13 cellular contexts compared by ENCODE assay signal in genomic region chr16:2487517-2487842, GRCh38. TPM values are rescaled to one million over a fixed set of nuclear protein-coding genes. Genes with fewer than 3 reads are reported as not detected.
DNase-seq lines count a peak whose midpoint lies in the region; ATAC-seq, FAIRE-seq and TF ChIP-seq lines count a peak whose summit lies in the region.
"Had no signal": no experiment of that assay in that cellular context is flagged by ENCODE, and none has a peak within 500 bp of the region (broad histone marks: within the 10 kb centered on the region; RNA-seq: fewer than 3 reads in every experiment).

No MANE protein-coding gene starts in this region.

- ATAC-seq in Right ventricle myocardium inferior: no peak
- no peak for ATAC-seq in Right ventricle myocardium superior (ENCODE audit: poor library complexity)
- no peak for ATAC-seq in activated naive CD4-positive, alpha-beta T cell treated with anti-CD3 and anti-CD28 coated beads, Interleukin-2, amount 50 U/mL, for 72 hours

- H3K9me3 ChIP-seq in keratinocyte (ENCODE audit: control insufficient read depth, low read depth, low read length) (no peaks in the 10 kb centered on the region), thyroid gland (no peaks in the 10 kb centered on the region), OCI-LY7 (ENCODE audit: low read length) (no peaks in the 10 kb centered on the region)
- H3K9me3 ChIP-seq: MG63 had no signal

- H3K27ac Mint-ChIP-seq in activated naive CD4-positive, alpha-beta T cell treated with anti-CD3 and anti-CD28 coated beads, Interleukin-2, amount 50 U/mL, for 72 hours: peak overlapping the region; percentile 26 to 89

- H4K20me1 ChIP-seq in keratinocyte (ENCODE audit: control insufficient read depth, extremely low read depth, insufficient read depth, low read length) (peaks cover 3% of the 10 kb centered on the region), OCI-LY7 (ENCODE audit: insufficient read depth, low read length) (no peaks in the 10 kb centered on the region)

- BruUV-seq in OCI-LY7 (replicated peaks; lab: Mats Ljungman, UMichigan): no TSS peak

- H3K9ac ChIP-seq in keratinocyte (ENCODE audit: control insufficient read depth, extremely low read depth, insufficient read depth, low read length): no peak overlapping the region
- H3K9ac ChIP-seq: parathyroid adenoma had no signal

- WGBS in thyroid gland, 2 donors: 62 to 75% methylated on average over 5 to 8 of the region's 8 CpGs

- no peaks in the 10 kb centered on the region for H3K36me3 ChIP-seq in keratinocyte (ENCODE audit: control insufficient read depth in 2 of 2, extremely low read depth in 1 of 2, insufficient read depth in 2 of 2, low read length in 2 of 2)
- H3K36me3 ChIP-seq in thyroid gland: no peaks in the 10 kb centered on the region
- peaks cover 20% of the 10 kb centered on the region; the same call in 1 of the 2 replicates for H3K36me3 ChIP-seq in OCI-LY7 (ENCODE audit: insufficient read depth, low read length)
- H3K36me3 ChIP-seq: MG63 had no signal

- intact Hi-C loops in Right ventricle myocardium inferior (cut with DNase I): no loop called here
- intact Hi-C loops in Right ventricle myocardium superior (cut with DNase I): no loop called here
- intact Hi-C loops in thyroid gland (cut with DNase I): no loop called here
- intact Hi-C loops in OCI-LY7 (cut with micrococcal nuclease; ENCODE audit: unreplicated experiment): loop anchor here (5.0 kb wide), 1 partner anchor 150 kb away; no protein-coding TSS in a partner anchor

- dilution Hi-C loops in keratinocyte (cut with MboI; ENCODE audit: extremely low pct_ligation_motif_present, low sequenced_read_pairs): no loop called here

- no peaks in the 10 kb centered on the region for H3K36me3 Mint-ChIP-seq in activated naive CD4-positive, alpha-beta T cell treated with anti-CD3 and anti-CD28 coated beads, Interleukin-2, amount 50 U/mL, for 72 hours

- CTCF ChIA-PET in OCI-LY7 (lab: Charles Lee; ENCODE audit: unreplicated experiment): no interaction called here

- H3K79me2 ChIP-seq in keratinocyte (ENCODE audit: control insufficient read depth, insufficient read depth, low read length) (no peaks in the 10 kb centered on the region), OCI-LY7 (ENCODE audit: insufficient read depth, low read depth, low read length) (no peaks in the 10 kb centered on the region)

- H3K9me1 ChIP-seq in keratinocyte (ENCODE audit: control insufficient read depth, extremely low read depth, insufficient read depth, low read length): no peaks in the 10 kb centered on the region

- peaks cover 3% of the 10 kb centered on the region for H3K4me1 ChIP-seq in keratinocyte (ENCODE audit: control insufficient read depth, extremely low read depth, insufficient read depth, low read length)
- peaks cover 43 to 71% of the 10 kb centered on the region in 2 donors for H3K4me1 ChIP-seq in thyroid gland
- peaks cover 6% of the 10 kb centered on the region for H3K4me1 ChIP-seq in OCI-LY7 (ENCODE audit: insufficient read depth, low read length, poor library complexity, severe bottlenecking)
- H3K4me1 ChIP-seq: parathyroid adenoma had no signal

- TF ChIP-seq CTCF in keratinocyte (optimal IDR thresholded peaks at IDR 0.05 in 1 of 3, IDR thresholded peaks at IDR 0.05 in 1 of 3, conservative IDR thresholded peaks at IDR 0.05 in 1 of 3; ENCODE audit: extremely low read depth in 1 of 3, insufficient read depth in 2 of 3, low read length in 3 of 3): no peak
- TF ChIP-seq CTCF in thyroid gland (IDR thresholded peaks at IDR 0.05): no peak
- TF ChIP-seq CTCF in OCI-LY7 (conservative IDR thresholded peaks at IDR 0.05; ENCODE audit: low read length): no peak; the same call in 1 of the 2 replicates

- FAIRE-seq in keratinocyte (lab: Jason Lieb, UNC): no peak
- FAIRE-seq: endometrium had no signal

- peak overlapping the region; percentile 43 for H3K4me2 ChIP-seq in keratinocyte (ENCODE audit: control insufficient read depth, extremely low read depth, insufficient read depth, low read depth, low read length)
- H3K4me2 ChIP-seq in OCI-LY7 (ENCODE audit: low read length): no peak overlapping the region

- H3K27me3 ChIP-seq in keratinocyte (ENCODE audit: control insufficient read depth, extremely low read depth, insufficient read depth, low read length): no peaks in the 10 kb centered on the region
- H3K27me3 ChIP-seq in thyroid gland: no peaks in the 10 kb centered on the region
- H3K27me3 ChIP-seq: MG63 had no signal

- H3K27ac ChIP-seq in keratinocyte (ENCODE audit: control insufficient read depth, insufficient read depth, low read length) (no peak overlapping the region), thyroid gland (peak overlapping the region; percentile 29 to 71 (median 50)), OCI-LY7 (ENCODE audit: low read depth, low read length, poor library complexity, severe bottlenecking) (no peak overlapping the region)
- H3K27ac ChIP-seq: parathyroid adenoma had no signal

- no peak for TF ChIP-seq POLR2A in thyroid gland (IDR thresholded peaks at IDR 0.05)

- no peaks in the 10 kb centered on the region for H3K9me2 ChIP-seq in OCI-LY7 (ENCODE audit: insufficient read depth, low read length)

- POLR2A ChIA-PET in OCI-LY7 (lab: Charles Lee): interaction anchor here (0.6 kb wide), 1 partner anchor 127 kb away, joined by 6 read pairs; no protein-coding TSS in a partner anchor

- no peaks in the 10 kb centered on the region for H3K9me3 Mint-ChIP-seq in activated naive CD4-positive, alpha-beta T cell treated with anti-CD3 and anti-CD28 coated beads, Interleukin-2, amount 50 U/mL, for 72 hours

- peak; percentile 11 for DNase-seq in Right ventricle myocardium inferior (ENCODE audit: missing footprints)
- DNase-seq in Right ventricle myocardium superior: no peak
- no peak for DNase-seq in activated naive CD4-positive, alpha-beta T cell treated with anti-CD3 and anti-CD28 coated beads, Interleukin-2, amount 50 U/mL, for 72 hours (ENCODE audit: low spot score in 2 of 2)
- no peak for DNase-seq in keratinocyte (ENCODE audit: low read depth, low spot score)
- no peak for DNase-seq in thyroid gland
- no peak for DNase-seq in OCI-LY7 (ENCODE audit: low spot score)
- no peak for DNase-seq in Kasumi-1 (lab: John Stamatoyannopoulos, UW)
- no peak for DNase-seq in stimulated activated naive CD4-positive, alpha-beta T cell (lab: John Stamatoyannopoulos, UW)
- DNase-seq: EL, MG63 had no signal

- H2AFZ ChIP-seq in keratinocyte (ENCODE audit: control insufficient read depth, low read length): peak overlapping the region; percentile 35
- no peak overlapping the region for H2AFZ ChIP-seq in OCI-LY7 (ENCODE audit: low read length)
- H2AFZ ChIP-seq: parathyroid adenoma had no signal

- H3K4me3 ChIP-seq in keratinocyte (ENCODE audit: control insufficient read depth in 2 of 3, extremely low read depth in 1 of 3, insufficient read depth in 2 of 3, low read depth in 1 of 3, low read length in 3 of 3) (no peak overlapping the region), thyroid gland (replicated peaks in 1 of 3) (no peak overlapping the region), OCI-LY7 (ENCODE audit: low read depth, low read length, poor library complexity, severe bottlenecking) (no peak overlapping the region)
- H3K4me3 ChIP-seq: MG63 had no signal

RNA-seq across cellular contexts. Expression of gene TBC1D24, which starts 12.6 kb away (rescaled TPM):
- 14.8 TPM for total RNA-seq in Right ventricle myocardium inferior
- total RNA-seq in Right ventricle myocardium superior: 11.8 TPM
- 10 to 100 TPM in 1 of 2 donors, 1 to 10 TPM in 1; 7.8 to 10.6 TPM for total RNA-seq in activated naive CD4-positive, alpha-beta T cell treated with anti-CD3 and anti-CD28 coated beads, Interleukin-2, amount 50 U/mL, for 72 hours
- 2.4 to 3.6 TPM (median 3.0 TPM) in 3 replicates for polyA plus RNA-seq in keratinocyte
- 0.49 TPM for polyA plus RNA-seq in keratinocyte (2011; ENCODE audit: low read depth)
- polyA plus RNA-seq in keratinocyte (2011; cell fraction: cytosol; rRNA removed): 2.9 and 3.1 TPM in 2 replicates
- 8.8 and 10.1 TPM in 2 replicates for polyA plus RNA-seq in keratinocyte (2011; cell fraction: nucleus; rRNA removed)
- 1.6 and 4.4 TPM in 2 replicates for polyA plus RNA-seq in keratinocyte (2012; ENCODE audit: low replicate concordance)
- 6.2 to 9.5 TPM (median 7.9 TPM) in 3 replicates for polyA minus RNA-seq in keratinocyte
- 9.8 TPM for polyA minus RNA-seq in keratinocyte (2011; cell fraction: cytosol; rRNA and poly(A)+ RNA removed)
- polyA minus RNA-seq in keratinocyte (2011; cell fraction: nucleus; rRNA and poly(A)+ RNA removed): 10.2 and 11.2 TPM in 2 replicates
- total RNA-seq in thyroid gland: 10 to 100 TPM; 15.9 to 32.3 (median 21.8) TPM
- total RNA-seq in OCI-LY7 (2014; rRNA removed; shearing (Covaris generic)): 19.8 and 23.4 TPM in 2 replicates
- 29.9 and 34.7 TPM in 2 replicates for total RNA-seq in OCI-LY7 (2022)

RNA-seq across cellular contexts. Expression of gene NTN3, which starts 16.4 kb away (rescaled TPM):
- total RNA-seq in Right ventricle myocardium inferior (0.19 TPM), Right ventricle myocardium superior (0.19 TPM), thyroid gland (under 1 TPM in 3 of 4 donors, not detected in 1; 0.13 to 0.63 (median 0.56) TPM), OCI-LY7 (2022) (1.5 and 1.7 TPM in 2 replicates)
- total RNA-seq in activated naive CD4-positive, alpha-beta T cell treated with anti-CD3 and anti-CD28 coated beads, Interleukin-2, amount 50 U/mL, for 72 hours: not detected
- polyA plus RNA-seq in keratinocyte: not detected in 3 replicates
- not detected for polyA plus RNA-seq in keratinocyte (2011; ENCODE audit: low read depth)
- 0.03 TPM in 1 of 2 replicates, not detected in the other for polyA plus RNA-seq in keratinocyte (2011; cell fraction: cytosol; rRNA removed)
- polyA plus RNA-seq in keratinocyte (2011; cell fraction: nucleus; rRNA removed): not detected in 2 replicates
- not detected in 2 replicates for polyA plus RNA-seq in keratinocyte (2012; ENCODE audit: low replicate concordance)
- not detected in 3 replicates for polyA minus RNA-seq in keratinocyte
- polyA minus RNA-seq in keratinocyte (2011; cell fraction: cytosol; rRNA and poly(A)+ RNA removed): not detected
- not detected in 2 replicates for polyA minus RNA-seq in keratinocyte (2011; cell fraction: nucleus; rRNA and poly(A)+ RNA removed)
- total RNA-seq in OCI-LY7 (2014; rRNA removed; shearing (Covaris generic)): 2.3 and 4.8 TPM in 2 replicates
- total RNA-seq: activated CD8-positive, alpha-beta memory T cell treated with anti-CD3 and anti-CD28 coated beads for 36 hours had no signal

RNA-seq across cellular contexts. Expression of gene ATP6V0C, which starts 26.3 kb away (rescaled TPM):
- 137 TPM for total RNA-seq in Right ventricle myocardium inferior
- 129 TPM for total RNA-seq in Right ventricle myocardium superior
- 100 to 1,000 TPM in 1 of 2 donors, 10 to 100 TPM in 1; 94.4 to 127 TPM for total RNA-seq in activated naive CD4-positive, alpha-beta T cell treated with anti-CD3 and anti-CD28 coated beads, Interleukin-2, amount 50 U/mL, for 72 hours
- polyA plus RNA-seq in keratinocyte: 10.6 to 109 TPM (median 11.4 TPM) in 3 replicates
- polyA plus RNA-seq in keratinocyte (2011; ENCODE audit: low read depth): 169 TPM
- polyA plus RNA-seq in keratinocyte (2011; cell fraction: cytosol; rRNA removed): 40.0 and 100 TPM in 2 replicates
- polyA plus RNA-seq in keratinocyte (2011; cell fraction: nucleus; rRNA removed): 79.4 and 81.9 TPM in 2 replicates
- polyA plus RNA-seq in keratinocyte (2012; ENCODE audit: low replicate concordance): 218 and 435 TPM in 2 replicates
- 17.6 to 114 TPM (median 20.6 TPM) in 3 replicates for polyA minus RNA-seq in keratinocyte
- polyA minus RNA-seq in keratinocyte (2011; cell fraction: cytosol; rRNA and poly(A)+ RNA removed): 241 TPM
- polyA minus RNA-seq in keratinocyte (2011; cell fraction: nucleus; rRNA and poly(A)+ RNA removed): 36.1 and 43.0 TPM in 2 replicates
- total RNA-seq in thyroid gland: 10 to 100 TPM; 33.1 to 62.1 (median 36.3) TPM
- 15.0 and 16.4 TPM in 2 replicates for total RNA-seq in OCI-LY7 (2014; rRNA removed; shearing (Covaris generic))
- total RNA-seq in OCI-LY7 (2022): 87.4 and 94.3 TPM in 2 replicates

RNA-seq across cellular contexts. Expression of gene TEDC2, which starts 27.6 kb away (rescaled TPM):
- total RNA-seq in Right ventricle myocardium inferior (0.95 TPM), Right ventricle myocardium superior (1.0 TPM), thyroid gland (under 1 TPM in 2 of 4 donors, not detected in 2; 0.83 to 0.96 TPM), OCI-LY7 (2022) (48.0 and 56.0 TPM in 2 replicates)
- total RNA-seq in activated naive CD4-positive, alpha-beta T cell treated with anti-CD3 and anti-CD28 coated beads, Interleukin-2, amount 50 U/mL, for 72 hours: 10 to 100 TPM; 20.9 to 32.3 TPM
- 2.4 to 2.8 TPM (median 2.7 TPM) in 3 replicates for polyA plus RNA-seq in keratinocyte
- not detected for polyA plus RNA-seq in keratinocyte (2011; ENCODE audit: low read depth)
- 0.92 and 1.9 TPM in 2 replicates for polyA plus RNA-seq in keratinocyte (2011; cell fraction: cytosol; rRNA removed)
- polyA plus RNA-seq in keratinocyte (2011; cell fraction: nucleus; rRNA removed): 3.4 and 3.7 TPM in 2 replicates
- 0.56 and 4.8 TPM in 2 replicates for polyA plus RNA-seq in keratinocyte (2012; ENCODE audit: low replicate concordance)
- polyA minus RNA-seq in keratinocyte: 1.8 to 7.6 TPM (median 2.3 TPM) in 3 replicates
- 3.3 TPM for polyA minus RNA-seq in keratinocyte (2011; cell fraction: cytosol; rRNA and poly(A)+ RNA removed)
- 1.4 and 3.8 TPM in 2 replicates for polyA minus RNA-seq in keratinocyte (2011; cell fraction: nucleus; rRNA and poly(A)+ RNA removed)
- total RNA-seq in OCI-LY7 (2014; rRNA removed; shearing (Covaris generic)): 89.3 and 110 TPM in 2 replicates

RNA-seq across cellular contexts. Expression of gene AMDHD2, which starts 32.7 kb away (rescaled TPM):
- total RNA-seq in Right ventricle myocardium inferior (16.2 TPM), Right ventricle myocardium superior (13.4 TPM), thyroid gland (10 to 100 TPM; 32.6 to 43.5 (median 37.9) TPM), OCI-LY7 (2022) (47.1 and 59.7 TPM in 2 replicates)
- total RNA-seq in activated naive CD4-positive, alpha-beta T cell treated with anti-CD3 and anti-CD28 coated beads, Interleukin-2, amount 50 U/mL, for 72 hours: 10 to 100 TPM; 37.0 to 37.2 TPM
- polyA plus RNA-seq in keratinocyte: 8.9 to 26.3 TPM (median 12.0 TPM) in 3 replicates
- 5.7 TPM for polyA plus RNA-seq in keratinocyte (2011; ENCODE audit: low read depth)
- polyA plus RNA-seq in keratinocyte (2011; cell fraction: cytosol; rRNA removed): 4.4 and 8.3 TPM in 2 replicates
- polyA plus RNA-seq in keratinocyte (2011; cell fraction: nucleus; rRNA removed): 56.9 and 74.4 TPM in 2 replicates
- polyA plus RNA-seq in keratinocyte (2012; ENCODE audit: low replicate concordance): 9.4 and 10.2 TPM in 2 replicates
- polyA minus RNA-seq in keratinocyte: 11.3 to 14.6 TPM (median 12.1 TPM) in 3 replicates
- polyA minus RNA-seq in keratinocyte (2011; cell fraction: cytosol; rRNA and poly(A)+ RNA removed): 26.7 TPM
- polyA minus RNA-seq in keratinocyte (2011; cell fraction: nucleus; rRNA and poly(A)+ RNA removed): 23.6 and 25.0 TPM in 2 replicates
- total RNA-seq in OCI-LY7 (2014; rRNA removed; shearing (Covaris generic)): 48.4 and 51.8 TPM in 2 replicates

Comparison
In these comparisons a context has a peak if more than half of its experiments do, and no peak if none do; other contexts are left out.
1. H3K27ac ChIP-seq: peak in thyroid gland (3 of 3); none in keratinocyte (single experiment) and OCI-LY7 (single experiment).